11 cellular contexts compared by ENCODE assay signal in the genomic region with DNA sequence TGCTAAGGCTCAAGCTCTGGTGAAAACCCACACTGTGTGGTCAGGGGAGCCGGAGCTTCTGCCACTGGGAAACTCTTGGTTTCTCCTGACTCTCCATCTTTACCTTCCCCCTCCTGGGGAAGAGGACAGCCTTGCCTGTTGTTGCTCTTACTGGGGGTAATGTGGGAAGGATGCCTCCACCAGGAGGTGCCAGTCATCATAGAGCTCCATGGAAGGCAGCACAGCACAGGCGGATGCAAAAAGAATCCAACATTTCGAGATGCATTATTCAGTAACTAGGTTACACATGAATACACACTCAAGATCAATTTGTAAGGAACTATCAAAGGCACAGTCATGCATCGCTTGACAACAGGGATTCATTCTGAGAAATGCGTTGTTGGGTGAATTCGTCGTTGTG.
DNase-seq lines count a peak whose midpoint lies in the region; ATAC-seq, FAIRE-seq and TF ChIP-seq lines count a peak whose summit lies in the region.
"Had no signal": no experiment of that assay in that cellular context is flagged by ENCODE, and none has a peak within 500 bp of the region (broad histone marks: within the 10 kb centered on the region; RNA-seq: fewer than 3 reads in every experiment).

No MANE protein-coding gene starts in this region.

- no peak overlapping the region for H3K4me3 Mint-ChIP-seq in CD8-positive, alpha-beta memory T cell

- H3K27ac Mint-ChIP-seq in CD8-positive, alpha-beta memory T cell: no peak overlapping the region
- H3K27ac Mint-ChIP-seq: activated T-helper 2 cell treated with anti-CD3 and anti-CD28 coated beads, Interferon-gamma antibody, Interleukin-2, Interleukin-4, amounts not matched to agents 10 μg/mL and 5 μg/mL and 100 μg/mL, durations not matched to agents 14 hours and 24 hours and 36 hours had no signal

- H3K4me1 Mint-ChIP-seq in CD8-positive, alpha-beta memory T cell: no peaks in the 10 kb centered on the region

- H3K4me1 ChIP-seq in CD8-positive, alpha-beta memory T cell (ENCODE audit: insufficient read depth, low read length): no peaks in the 10 kb centered on the region
- H3K4me1 ChIP-seq: stomach had no signal

- no peaks in the 10 kb centered on the region for H3K36me3 ChIP-seq in CD8-positive, alpha-beta memory T cell (ENCODE audit: insufficient read depth, low read length)
- H3K36me3 ChIP-seq: stomach had no signal

- H3K4me3 ChIP-seq in fibroblast of villous mesenchyme (ENCODE audit: low read depth, low read length): no peak overlapping the region
- H3K4me3 ChIP-seq in retinal pigment epithelial cell (ENCODE audit: low read length): no peak overlapping the region
- H3K4me3 ChIP-seq in CD8-positive, alpha-beta memory T cell (ENCODE audit: low read length): no peak overlapping the region
- H3K4me3 ChIP-seq: stomach had no signal

- TF ChIP-seq CTCF in fibroblast of villous mesenchyme (IDR thresholded peaks at IDR 0.05; ENCODE audit: insufficient read depth, low read depth, low read length) (peak; percentile 12), retinal pigment epithelial cell (conservative IDR thresholded peaks at IDR 0.05; ENCODE audit: low read depth, low read length) (peak; percentile 36), GM10248 (IDR thresholded peaks at IDR 0.05; ENCODE audit: control extremely low read depth, extremely low read depth, low read depth, missing control alignments) (no peak)

- no peaks in the 10 kb centered on the region for H3K9me3 ChIP-seq in CD8-positive, alpha-beta memory T cell (ENCODE audit: low read length)
- H3K9me3 ChIP-seq: stomach had no signal

- POLR2A ChIA-PET in CD8-positive, alpha-beta memory T cell (lab: Charles Lee): no interaction called here
- POLR2A ChIA-PET in GM10248 (lab: Yijun Ruan, JAX): no interaction called here

- no peaks in the 10 kb centered on the region for H3K36me3 Mint-ChIP-seq in CD8-positive, alpha-beta memory T cell

- no peak overlapping the region for H3K27ac ChIP-seq in CD8-positive, alpha-beta memory T cell (ENCODE audit: low read depth, low read length)
- H3K27ac ChIP-seq: stomach had no signal

- H3K27me3 ChIP-seq in CD8-positive, alpha-beta memory T cell (ENCODE audit: insufficient read depth, low read length, poor library complexity, severe bottlenecking): no peaks in the 10 kb centered on the region
- H3K27me3 ChIP-seq: stomach had no signal

- CTCF ChIA-PET in CD8-positive, alpha-beta memory T cell (lab: Charles Lee): no interaction called here
- CTCF ChIA-PET in GM10248 (lab: Yijun Ruan, JAX): interaction anchor here (1.0 to 2.2 kb wide), 6 partner anchors 12 to 443 kb away, joined by 3 to 6 read pairs (median 3); no protein-coding TSS in a partner anchor

- no peaks in the 10 kb centered on the region for H3K9me3 Mint-ChIP-seq in CD8-positive, alpha-beta memory T cell
- H3K9me3 Mint-ChIP-seq: activated T-helper 2 cell treated with anti-CD3 and anti-CD28 coated beads, Interferon-gamma antibody, Interleukin-2, Interleukin-4, amounts not matched to agents 10 μg/mL and 5 μg/mL and 100 μg/mL, durations not matched to agents 14 hours and 24 hours and 36 hours had no signal

- DNase-seq in NCI-H146 (lab: John Stamatoyannopoulos, UW) (peak; percentile 3), NCI-H146 treated with DMSO at 0.1 percent for 48 hours (lab: John Stamatoyannopoulos, UW; ENCODE audit: unreplicated experiment) (no peak), RCC 7860 (ENCODE audit: low spot score) (peak; percentile 94), fibroblast of villous mesenchyme (ENCODE audit: low read depth) (no peak), retinal pigment epithelial cell (ENCODE audit: low read depth) (no peak), GM10248 (ENCODE audit: extremely low spot score) (no peak)
- DNase-seq in CD8-positive, alpha-beta memory T cell: no peak
- DNase-seq: left colon, stomach had no signal

- peaks cover 3 to 6% of the 10 kb centered on the region in 2 donors for H3K27me3 Mint-ChIP-seq in CD8-positive, alpha-beta memory T cell

- FAIRE-seq in RCC 7860 (lab: Jason Lieb, UNC): peak; percentile 95

- ATAC-seq in HG02885 (IDR thresholded peaks at IDR 0.05; ENCODE audit: poor library complexity, unreplicated experiment): no peak
- ATAC-seq: left colon had no signal

Comparison
In these comparisons a context has a peak if more than half of its experiments do, and no peak if none do; other contexts are left out.
1. DNase-seq: peak in NCI-H146 (single experiment) and RCC 7860 (single experiment); none in NCI-H146 treated with DMSO at 0.1 percent for 48 hours (single experiment), fibroblast of villous mesenchyme (single experiment), retinal pigment epithelial cell (single experiment), CD8-positive, alpha-beta memory T cell (0 of 5) and GM10248 (single experiment).